In the genomic region with DNA sequence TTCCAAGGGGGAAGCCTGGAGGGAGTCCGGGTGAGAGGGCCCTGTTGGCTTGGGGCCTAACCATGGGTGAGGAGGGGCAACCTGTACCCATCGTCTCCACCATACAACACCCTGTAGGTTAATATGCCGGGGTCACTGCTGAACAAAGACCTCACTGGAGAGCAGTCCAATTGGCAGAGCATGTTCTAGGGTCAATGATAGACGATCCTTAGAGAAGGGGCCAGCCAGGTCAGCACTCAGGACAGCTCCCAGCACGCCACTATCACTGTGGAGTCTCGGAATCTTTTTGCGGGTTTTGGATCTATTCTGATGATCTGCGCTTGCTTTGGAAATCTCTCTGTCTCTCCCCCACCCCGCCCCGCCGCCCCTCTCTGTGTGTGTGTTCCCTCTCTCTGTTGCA, we compare ENCODE assay signal across 18 cellular contexts.
DNase-seq lines count a peak whose midpoint lies in the region; ATAC-seq, FAIRE-seq and TF ChIP-seq lines count a peak whose summit lies in the region.
"Had no signal": no experiment of that assay in that cellular context is flagged by ENCODE, and none has a peak within 500 bp of the region (broad histone marks: within the 10 kb centered on the region; RNA-seq: fewer than 3 reads in every experiment).

No MANE protein-coding gene starts in this region.

- H3K4me2 ChIP-seq in HepG2 (ENCODE audit: low read depth, low read length), result no peak overlapping the region

- no peaks in the 10 kb centered on the region for H3K36me3 Mint-ChIP-seq in CD4-positive, alpha-beta memory T cell
- H3K36me3 Mint-ChIP-seq: stimulated activated naive B cell treated with anti-CD40 and anti-IgM and Interleukin-4, amounts not matched to agents 10 μg/mL and 1 μg/mL and 100 μg/mL, for 72 hours had no signal

- H3K4me1 ChIP-seq in HepG2 (ENCODE audit: insufficient read depth, low read length), result no peaks in the 10 kb centered on the region
- H3K4me1 ChIP-seq in CD4-positive, alpha-beta memory T cell (ENCODE audit: insufficient read depth, low read length), result no peaks in the 10 kb centered on the region
- H3K4me1 ChIP-seq: HAP-1, psoas muscle had no signal

- H2AFZ ChIP-seq in HepG2 (ENCODE audit: low read length), result no peak overlapping the region

- POLR2A ChIA-PET in HepG2 (lab: Yijun Ruan, JAX), result no interaction called here
- POLR2A ChIA-PET in CD4-positive, alpha-beta memory T cell (lab: Charles Lee; ENCODE audit: partially characterized antibody), result no interaction called here

- no peak for TF ChIP-seq RAD21 in HepG2 (CRISPR knock-in tag; IDR thresholded peaks at IDR 0.05)

- peak; percentile 30 for DNase-seq in Daoy (ENCODE audit: low read depth)
- DNase-seq in NB4 (ENCODE audit: low read depth), result peak; percentile 12
- DNase-seq in cardiac fibroblast (ENCODE audit: low read depth in 2 of 2), result peak; percentile 5 to 14
- no peak for DNase-seq in HepG2 (ENCODE audit: low spot score)
- no peak for DNase-seq in frontal cortex (ENCODE audit: low spot score in 2 of 2)
- no peak for DNase-seq in CD4-positive, alpha-beta memory T cell
- DNase-seq: activated CD4-positive, CD25-positive, alpha-beta regulatory T cell; activated T-cell treated with anti-CD3 and anti-CD28 coated beads, Interleukin-2, amount 50 U/mL, for 1 hour; anterior cingulate cortex; midbrain; NCI-H2081 treated with DMSO at 0.1 percent for 48 hours; psoas muscle; stimulated activated naive B cell treated with anti-CD40 and anti-IgM and Interleukin-4, amounts not matched to agents 10 μg/mL and 1 μg/mL and 100 μg/mL, for 72 hours had no signal

- CTCF ChIA-PET in HepG2 (lab: Yijun Ruan, JAX; ENCODE audit: low intra/inter-chr PET ratio, low total read pairs), result no interaction called here
- CTCF ChIA-PET in CD4-positive, alpha-beta memory T cell (lab: Charles Lee; ENCODE audit: partially characterized antibody), result no interaction called here

- H3K36me3 ChIP-seq in HepG2 (replicated peaks in 1 of 2; ENCODE audit: control insufficient read depth in 1 of 2, insufficient read depth in 2 of 2, low read length in 2 of 2), result no peaks in the 10 kb centered on the region
- H3K36me3 ChIP-seq in CD4-positive, alpha-beta memory T cell (ENCODE audit: insufficient read depth, low read length), result no peaks in the 10 kb centered on the region
- H3K36me3 ChIP-seq: HAP-1 had no signal

- TF ChIP-seq CTCF in NB4 (IDR thresholded peaks at IDR 0.05; ENCODE audit: low read depth, low read length) (no peak), cardiac fibroblast (IDR thresholded peaks at IDR 0.05; ENCODE audit: low read depth, low read length) (no peak), HepG2 (CRISPR knock-in tag; IDR thresholded peaks at IDR 0.05) (no peak)

- H3K27ac Mint-ChIP-seq in CD4-positive, alpha-beta memory T cell, result no peak overlapping the region
- H3K27ac Mint-ChIP-seq: IgD-negative memory B cell; stimulated activated naive B cell treated with anti-CD40 and anti-IgM and Interleukin-4, amounts not matched to agents 10 μg/mL and 1 μg/mL and 100 μg/mL, for 72 hours had no signal

- FAIRE-seq in HepG2 (lab: Jason Lieb, UNC) (no peak), frontal cortex (lab: Jason Lieb, UNC) (no peak)
- FAIRE-seq: endometrium had no signal

- intact Hi-C loops in HepG2 (cut with micrococcal nuclease; ENCODE audit: unreplicated experiment), result no loop called here
- intact Hi-C loops in CD4-positive, alpha-beta memory T cell (cut with micrococcal nuclease), result no loop called here

- no peak overlapping the region for H3K4me3 Mint-ChIP-seq in CD4-positive, alpha-beta memory T cell
- H3K4me3 Mint-ChIP-seq: IgD-negative memory B cell; stimulated activated naive B cell treated with anti-CD40 and anti-IgM and Interleukin-4, amounts not matched to agents 10 μg/mL and 1 μg/mL and 100 μg/mL, for 72 hours had no signal

- H4K20me1 ChIP-seq in HepG2 (ENCODE audit: insufficient read depth, low read length), result no peaks in the 10 kb centered on the region

- TF ChIP-seq POLR2A in NB4 (IDR thresholded peaks at IDR 0.05; ENCODE audit: extremely low read depth, insufficient read length) (no peak), HepG2 (IDR thresholded peaks at IDR 0.05; ENCODE audit: insufficient read depth in 1 of 2, low read depth in 2 of 2, low read length in 2 of 2) (no peak)

- no peak overlapping the region for H3K9ac ChIP-seq in HepG2 (ENCODE audit: insufficient read depth, low read depth, low read length)

- no TSS peak for BruUV-seq in HepG2 (replicated peaks; lab: Mats Ljungman, UMichigan)

- peaks cover 0 to 43% of the 10 kb centered on the region in 2 experiments; a peak in 2 of 5 replicates for H3K27me3 ChIP-seq in HepG2 (ENCODE audit: control insufficient read depth in 1 of 2, insufficient read depth in 2 of 2, low read length in 2 of 2)
- peaks cover 5% of the 10 kb centered on the region for H3K27me3 ChIP-seq in CD4-positive, alpha-beta memory T cell (ENCODE audit: insufficient read depth, low read length)

- no peak for TF ChIP-seq EP300 in HepG2 (IDR thresholded peaks at IDR 0.05; ENCODE audit: low read depth in 2 of 2, low read length in 2 of 2)
- TF ChIP-seq EP300 in HepG2 (CRISPR knock-in tag; IDR thresholded peaks at IDR 0.05; ENCODE audit: borderline replicate concordance), result no peak

- in situ Hi-C loops in HepG2 (cut with HindIII; ENCODE audit: extremely low pct_ligation_motif_present, low pct_unique_long_range_greater_than_20kb), result no loop called here

- no peaks in the 10 kb centered on the region for H3K4me1 Mint-ChIP-seq in CD4-positive, alpha-beta memory T cell
- H3K4me1 Mint-ChIP-seq: IgD-negative memory B cell had no signal

- H3K27ac ChIP-seq in HepG2 (ENCODE audit: extremely low read length, insufficient read depth, low read length), result no peak overlapping the region
- H3K27ac ChIP-seq in CD4-positive, alpha-beta memory T cell (ENCODE audit: low read depth, low read length), result no peak overlapping the region
- H3K27ac ChIP-seq: psoas muscle had no signal

- H3K79me2 ChIP-seq in HepG2 (ENCODE audit: insufficient read depth, low read length), result no peaks in the 10 kb centered on the region

- H3K4me3 ChIP-seq in NB4 (ENCODE audit: low read depth, low read length) (no peak overlapping the region), cardiac fibroblast (replicated peaks in 1 of 2; ENCODE audit: low read depth in 2 of 2, low read length in 2 of 2) (no peak overlapping the region), HepG2 (replicated peaks in 1 of 3; ENCODE audit: insufficient read depth in 1 of 3, low read depth in 2 of 3, low read length in 3 of 3) (no peak overlapping the region)
- no peak overlapping the region for H3K4me3 ChIP-seq in CD4-positive, alpha-beta memory T cell (ENCODE audit: low read length in 2 of 2)
- H3K4me3 ChIP-seq: HAP-1, psoas muscle had no signal

- 7% methylated on average over 9 of the region's 11 CpGs for WGBS in HepG2 (ENCODE audit: low lambda C conversion rate)

- peaks cover 8 to 40% of the 10 kb centered on the region in 2 donors for H3K27me3 Mint-ChIP-seq in CD4-positive, alpha-beta memory T cell

- peaks cover 0 to 1% (median 0%) of the 10 kb centered on the region in 8 donors for H3K9me3 Mint-ChIP-seq in CD4-positive, alpha-beta memory T cell
- H3K9me3 Mint-ChIP-seq: IgD-negative memory B cell; stimulated activated naive B cell treated with anti-CD40 and anti-IgM and Interleukin-4, amounts not matched to agents 10 μg/mL and 1 μg/mL and 100 μg/mL, for 72 hours had no signal

- H3K9me3 ChIP-seq in HepG2 (ENCODE audit: low read length), result no peaks in the 10 kb centered on the region
- H3K9me3 ChIP-seq in CD4-positive, alpha-beta memory T cell (ENCODE audit: control insufficient read depth in 1 of 2, low read length in 2 of 2), result no peaks in the 10 kb centered on the region
- H3K9me3 ChIP-seq: HAP-1, psoas muscle had no signal

- ATAC-seq in HepG2 (peak; percentile 59; the same call in 2 of the 3 replicates), GM18858 (IDR thresholded peaks at IDR 0.05; ENCODE audit: unreplicated experiment) (no peak), HG02759 (IDR thresholded peaks at IDR 0.05; ENCODE audit: unreplicated experiment) (no peak)
- ATAC-seq: psoas muscle; stimulated activated naive B cell treated with anti-CD40 and anti-IgM and Interleukin-4, amounts not matched to agents 10 μg/mL and 1 μg/mL and 100 μg/mL, for 72 hours had no signal

TF ChIP-seq in HepG2, 621 proteins besides CTCF, POLR2A, EP300 and RAD21:
- TF ChIP-seq SNRNP70 (IDR thresholded peaks at IDR 0.05; ENCODE audit: low read depth, low read length) (no peak), MIER2 (CRISPR knock-in tag; IDR thresholded peaks at IDR 0.05) (peak; percentile 95), EHMT2 (IDR thresholded peaks at IDR 0.05; ENCODE audit: borderline replicate concordance, low read depth, low read length) (peak; percentile 82)
- TF ChIP-seq, protein P1, sequence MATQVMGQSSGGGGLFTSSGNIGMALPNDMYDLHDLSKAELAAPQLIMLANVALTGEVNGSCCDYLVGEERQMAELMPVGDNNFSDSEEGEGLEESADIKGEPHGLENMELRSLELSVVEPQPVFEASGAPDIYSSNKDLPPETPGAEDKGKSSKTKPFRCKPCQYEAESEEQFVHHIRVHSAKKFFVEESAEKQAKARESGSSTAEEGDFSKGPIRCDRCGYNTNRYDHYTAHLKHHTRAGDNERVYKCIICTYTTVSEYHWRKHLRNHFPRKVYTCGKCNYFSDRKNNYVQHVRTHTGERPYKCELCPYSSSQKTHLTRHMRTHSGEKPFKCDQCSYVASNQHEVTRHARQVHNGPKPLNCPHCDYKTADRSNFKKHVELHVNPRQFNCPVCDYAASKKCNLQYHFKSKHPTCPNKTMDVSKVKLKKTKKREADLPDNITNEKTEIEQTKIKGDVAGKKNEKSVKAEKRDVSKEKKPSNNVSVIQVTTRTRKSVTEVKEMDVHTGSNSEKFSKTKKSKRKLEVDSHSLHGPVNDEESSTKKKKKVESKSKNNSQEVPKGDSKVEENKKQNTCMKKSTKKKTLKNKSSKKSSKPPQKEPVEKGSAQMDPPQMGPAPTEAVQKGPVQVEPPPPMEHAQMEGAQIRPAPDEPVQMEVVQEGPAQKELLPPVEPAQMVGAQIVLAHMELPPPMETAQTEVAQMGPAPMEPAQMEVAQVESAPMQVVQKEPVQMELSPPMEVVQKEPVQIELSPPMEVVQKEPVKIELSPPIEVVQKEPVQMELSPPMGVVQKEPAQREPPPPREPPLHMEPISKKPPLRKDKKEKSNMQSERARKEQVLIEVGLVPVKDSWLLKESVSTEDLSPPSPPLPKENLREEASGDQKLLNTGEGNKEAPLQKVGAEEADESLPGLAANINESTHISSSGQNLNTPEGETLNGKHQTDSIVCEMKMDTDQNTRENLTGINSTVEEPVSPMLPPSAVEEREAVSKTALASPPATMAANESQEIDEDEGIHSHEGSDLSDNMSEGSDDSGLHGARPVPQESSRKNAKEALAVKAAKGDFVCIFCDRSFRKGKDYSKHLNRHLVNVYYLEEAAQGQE (IDR thresholded peaks at IDR 0.05; ENCODE audit: borderline replicate concordance in 1 of 2, low read depth in 1 of 2, low read length in 2 of 2), result peak; percentile 75 to 95

Comparison
In these comparisons a context has a peak if more than half of its experiments do, and no peak if none do; other contexts are left out.
1. DNase-seq: peak in Daoy (single experiment), NB4 (single experiment) and cardiac fibroblast (2 of 2); none in HepG2 (single experiment), frontal cortex (0 of 2) and CD4-positive, alpha-beta memory T cell (0 of 5).